8 cellular contexts compared by ENCODE assay signal in the genomic region with DNA sequence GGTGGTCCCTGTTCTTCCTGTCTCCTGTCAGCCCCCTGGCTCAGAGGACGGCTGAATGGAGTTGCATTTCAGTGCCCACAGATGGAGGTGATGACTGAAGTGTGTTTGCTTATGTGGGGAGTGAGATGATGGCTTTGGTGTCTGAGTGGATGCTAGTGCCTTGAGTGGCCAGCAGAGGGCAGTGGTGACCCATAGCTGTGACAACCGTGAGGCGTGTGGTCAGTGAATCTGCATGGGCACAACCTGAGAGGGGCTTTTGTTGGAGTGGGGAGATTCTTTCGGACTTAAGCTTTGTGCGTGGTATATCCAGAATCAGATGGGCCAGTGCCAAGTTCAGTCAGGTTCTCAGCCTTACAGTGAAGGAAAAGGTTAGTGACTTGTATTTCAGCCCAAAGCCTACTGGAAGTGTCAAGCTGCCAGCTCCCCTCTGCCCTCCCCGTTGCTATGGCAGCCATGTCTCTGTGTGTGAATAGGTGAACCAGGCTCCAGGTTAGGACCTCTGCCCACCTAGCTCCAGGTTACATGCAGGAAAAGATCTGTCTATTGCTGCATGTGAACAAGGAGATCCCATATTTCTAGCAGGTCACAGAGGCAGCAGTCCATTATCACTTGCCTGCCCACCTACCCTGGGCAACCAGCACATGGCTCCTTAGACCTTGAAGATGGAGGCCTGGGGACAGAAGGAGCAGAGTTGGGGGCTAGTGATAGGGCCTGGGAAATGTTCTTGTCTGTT. TPM values are rescaled to one million over a fixed set of nuclear protein-coding genes. Genes with fewer than 3 reads are reported as not detected.
DNase-seq lines count a peak whose midpoint lies in the region; ATAC-seq and TF ChIP-seq lines count a peak whose summit lies in the region.

No MANE protein-coding gene starts in this region.

- peaks cover 0 to 3% (median 0%) of the 10 kb centered on the region in 3 donors for H3K27me3 ChIP-seq in stomach

- TF ChIP-seq EP300 in stomach (IDR thresholded peaks at IDR 0.05): no peak

- no peaks in the 10 kb centered on the region for H3K9me3 ChIP-seq in stomach

- peaks cover under 1 to 32% (median 22%) of the 10 kb centered on the region in 4 donors for H3K36me3 ChIP-seq in stomach

- intact Hi-C loops in stomach (cut with DNase I; ENCODE audit: low total_unique reads): loop anchor here (5.0 kb wide), 2 partner anchors 59 to 134 kb away; no protein-coding TSS in a partner anchor

- H3K4me1 ChIP-seq in stomach: peaks cover 34 to 45% (median 39%) of the 10 kb centered on the region in 4 donors

- peak; percentile 100 for TF ChIP-seq CTCF in GM12864 (IDR thresholded peaks at IDR 0.05; ENCODE audit: low read depth, low read length, missing control alignments)
- peak; percentile 99 for TF ChIP-seq CTCF in epithelial cell of esophagus (IDR thresholded peaks at IDR 0.05; ENCODE audit: insufficient read depth, low read depth, low read length, missing control alignments)
- peak in 6 of 7 experiments; percentile 46 to 99 (median 96) for TF ChIP-seq CTCF in stomach (IDR thresholded peaks at IDR 0.05)

- no peak overlapping the region for H3K27ac ChIP-seq in stomach

- WGBS in stomach, 5 donors: 0 to 12% (median 9%) methylated on average over 2 to 6 of the region's 6 CpGs

- TF ChIP-seq POLR2A in stomach (IDR thresholded peaks at IDR 0.05): no peak

- ATAC-seq in HG02623 (IDR thresholded peaks at IDR 0.05; ENCODE audit: unreplicated experiment): no peak

- DNase-seq in GM12864 (ENCODE audit: low read depth): no peak
- DNase-seq in HUDEP-2 (lab: John Stamatoyannopoulos, UW; ENCODE audit: unreplicated experiment in 76 of 76): peak in 49 of 76 experiments; percentile 10 to 75 (median 44)
- peak; percentile 74 for DNase-seq in NOMO-1 treated with dmso at 0.1 percent for 144 hours (lab: John Stamatoyannopoulos, UW; ENCODE audit: unreplicated experiment)
- peak; percentile 67 for DNase-seq in activated CD8-positive, alpha-beta memory T cell treated with anti-CD3 and anti-CD28 coated beads, Interleukin-2, amount 50 U/mL, for 4 hours
- DNase-seq in epithelial cell of esophagus (ENCODE audit: low read depth): peak; percentile 74
- peak; percentile 62 for DNase-seq in middle frontal gyrus (ENCODE audit: extremely low spot score, low spot score)
- DNase-seq in stomach: peak; percentile 71

- H3K4me3 ChIP-seq in GM12864 (ENCODE audit: low read depth, low read length) (no peak overlapping the region), epithelial cell of esophagus (ENCODE audit: low read length) (no peak overlapping the region), stomach (no peak overlapping the region)

RNA-seq across cellular contexts. Expression of a gene that starts 14.7 kb away (rescaled TPM):
- total RNA-seq in stomach: 100 to 1,000 TPM in 1 of 5 donors, 10 to 100 TPM in 4; 25.9 to 101 (median 32.7) TPM
- polyA plus RNA-seq in stomach: 10 to 100 TPM; 18.3 to 26.3 (median 22.2) TPM
